ENCODE assay signal across 1 cellular context in genomic region chr11:64870176-64870892, GRCh38.
TF ChIP-seq lines count a peak whose summit lies in the region.

No MANE protein-coding gene starts in this region.

TF ChIP-seq in K562, 482 proteins besides CTCF, POLR2A, EP300 and RAD21 (continues in another document):
- TF ChIP-seq, protein P1, sequence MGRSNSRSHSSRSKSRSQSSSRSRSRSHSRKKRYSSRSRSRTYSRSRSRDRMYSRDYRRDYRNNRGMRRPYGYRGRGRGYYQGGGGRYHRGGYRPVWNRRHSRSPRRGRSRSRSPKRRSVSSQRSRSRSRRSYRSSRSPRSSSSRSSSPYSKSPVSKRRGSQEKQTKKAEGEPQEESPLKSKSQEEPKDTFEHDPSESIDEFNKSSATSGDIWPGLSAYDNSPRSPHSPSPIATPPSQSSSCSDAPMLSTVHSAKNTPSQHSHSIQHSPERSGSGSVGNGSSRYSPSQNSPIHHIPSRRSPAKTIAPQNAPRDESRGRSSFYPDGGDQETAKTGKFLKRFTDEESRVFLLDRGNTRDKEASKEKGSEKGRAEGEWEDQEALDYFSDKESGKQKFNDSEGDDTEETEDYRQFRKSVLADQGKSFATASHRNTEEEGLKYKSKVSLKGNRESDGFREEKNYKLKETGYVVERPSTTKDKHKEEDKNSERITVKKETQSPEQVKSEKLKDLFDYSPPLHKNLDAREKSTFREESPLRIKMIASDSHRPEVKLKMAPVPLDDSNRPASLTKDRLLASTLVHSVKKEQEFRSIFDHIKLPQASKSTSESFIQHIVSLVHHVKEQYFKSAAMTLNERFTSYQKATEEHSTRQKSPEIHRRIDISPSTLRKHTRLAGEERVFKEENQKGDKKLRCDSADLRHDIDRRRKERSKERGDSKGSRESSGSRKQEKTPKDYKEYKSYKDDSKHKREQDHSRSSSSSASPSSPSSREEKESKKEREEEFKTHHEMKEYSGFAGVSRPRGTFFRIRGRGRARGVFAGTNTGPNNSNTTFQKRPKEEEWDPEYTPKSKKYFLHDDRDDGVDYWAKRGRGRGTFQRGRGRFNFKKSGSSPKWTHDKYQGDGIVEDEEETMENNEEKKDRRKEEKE (IDR thresholded peaks at IDR 0.05; ENCODE audit: borderline replicate concordance in 1 of 2, control insufficient read depth in 1 of 2, low read depth in 2 of 2, low read length in 1 of 2): no peak
- TF ChIP-seq, protein P2, sequence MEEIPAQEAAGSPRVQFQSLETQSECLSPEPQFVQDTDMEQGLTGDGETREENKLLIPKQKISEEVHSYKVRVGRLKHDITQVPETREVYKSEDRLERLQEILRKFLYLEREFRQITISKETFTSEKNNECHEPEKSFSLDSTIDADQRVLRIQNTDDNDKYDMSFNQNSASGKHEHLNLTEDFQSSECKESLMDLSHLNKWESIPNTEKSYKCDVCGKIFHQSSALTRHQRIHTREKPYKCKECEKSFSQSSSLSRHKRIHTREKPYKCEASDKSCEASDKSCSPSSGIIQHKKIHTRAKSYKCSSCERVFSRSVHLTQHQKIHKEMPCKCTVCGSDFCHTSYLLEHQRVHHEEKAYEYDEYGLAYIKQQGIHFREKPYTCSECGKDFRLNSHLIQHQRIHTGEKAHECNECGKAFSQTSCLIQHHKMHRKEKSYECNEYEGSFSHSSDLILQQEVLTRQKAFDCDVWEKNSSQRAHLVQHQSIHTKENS (CRISPR knock-in tag; IDR thresholded peaks at IDR 0.05): no peak
- TF ChIP-seq ZNF316 (IDR thresholded peaks at IDR 0.05): peak; percentile 78
- TF ChIP-seq TAL1 (IDR thresholded peaks at IDR 0.05): peak; percentile 59; the same call in 1 of the 2 replicates
- no peak for TF ChIP-seq PHF20 (IDR thresholded peaks at IDR 0.05; ENCODE audit: partially characterized antibody)
- no peak for TF ChIP-seq PREB (CRISPR knock-in tag; IDR thresholded peaks at IDR 0.05)
- no peak for TF ChIP-seq ZKSCAN1 (IDR thresholded peaks at IDR 0.05; ENCODE audit: low read depth, low read length)
- no peak for TF ChIP-seq ZNF354B (CRISPR knock-in tag; IDR thresholded peaks at IDR 0.05)
- TF ChIP-seq USF2 (CRISPR knock-in tag; IDR thresholded peaks at IDR 0.05): no peak
- no peak for TF ChIP-seq MITF (IDR thresholded peaks at IDR 0.05)
- no peak for TF ChIP-seq CCAR2 (IDR thresholded peaks at IDR 0.05; ENCODE audit: low read depth, low read length)
- peak; percentile 28; the same call in 1 of the 2 replicates for TF ChIP-seq MTA2 (IDR thresholded peaks at IDR 0.05; ENCODE audit: low read depth)
- no peak for TF ChIP-seq IFI16 (CRISPR knock-in tag; IDR thresholded peaks at IDR 0.05)
- TF ChIP-seq ZNF197 (CRISPR knock-in tag; IDR thresholded peaks at IDR 0.05; ENCODE audit: low read depth): no peak
- no peak for TF ChIP-seq ARID3B (CRISPR knock-in tag; IDR thresholded peaks at IDR 0.05; ENCODE audit: borderline replicate concordance)
- TF ChIP-seq SRSF1 (IDR thresholded peaks at IDR 0.05; ENCODE audit: low read depth, low read length): no peak
- TF ChIP-seq JUN (IDR thresholded peaks at IDR 0.05; ENCODE audit: borderline replicate concordance, low read depth, low read length): no peak
- TF ChIP-seq JUN (CRISPR knock-in tag; IDR thresholded peaks at IDR 0.05; ENCODE audit: borderline replicate concordance): 0 out of 2 replicates have a peak, but pooled peaks have one; percentile 13
- no peak for TF ChIP-seq RBM17 (IDR thresholded peaks at IDR 0.05; ENCODE audit: borderline replicate concordance, low read depth, low read length)
- no peak for TF ChIP-seq ZNF717 (CRISPR knock-in tag; IDR thresholded peaks at IDR 0.05)
- no peak for TF ChIP-seq STAG1 (CRISPR knock-in tag; IDR thresholded peaks at IDR 0.05; ENCODE audit: borderline replicate concordance)
- TF ChIP-seq ARID2 (IDR thresholded peaks at IDR 0.05): no peak
- TF ChIP-seq GABPB2 (CRISPR knock-in tag; conservative IDR thresholded peaks at IDR 0.05): no peak
- TF ChIP-seq THRAP3 (IDR thresholded peaks at IDR 0.05; ENCODE audit: borderline replicate concordance): no peak
- TF ChIP-seq SMAD1 (IDR thresholded peaks at IDR 0.05; ENCODE audit: low read depth, low read length, partially characterized antibody): no peak
- no peak for TF ChIP-seq NUFIP1 (IDR thresholded peaks at IDR 0.05; ENCODE audit: partially characterized antibody)
- no peak for TF ChIP-seq PRDM10 (IDR thresholded peaks at IDR 0.05; ENCODE audit: partially characterized antibody)
- no peak for TF ChIP-seq ZKSCAN8 (CRISPR knock-in tag; IDR thresholded peaks at IDR 0.05)
- TF ChIP-seq ZNF133 (CRISPR knock-in tag; IDR thresholded peaks at IDR 0.05): no peak
- no peak for TF ChIP-seq ZNF668 (CRISPR knock-in tag; IDR thresholded peaks at IDR 0.05)
- TF ChIP-seq FOS (IDR thresholded peaks at IDR 0.05; ENCODE audit: extremely low read depth, insufficient read length): no peak
- TF ChIP-seq, protein P3, sequence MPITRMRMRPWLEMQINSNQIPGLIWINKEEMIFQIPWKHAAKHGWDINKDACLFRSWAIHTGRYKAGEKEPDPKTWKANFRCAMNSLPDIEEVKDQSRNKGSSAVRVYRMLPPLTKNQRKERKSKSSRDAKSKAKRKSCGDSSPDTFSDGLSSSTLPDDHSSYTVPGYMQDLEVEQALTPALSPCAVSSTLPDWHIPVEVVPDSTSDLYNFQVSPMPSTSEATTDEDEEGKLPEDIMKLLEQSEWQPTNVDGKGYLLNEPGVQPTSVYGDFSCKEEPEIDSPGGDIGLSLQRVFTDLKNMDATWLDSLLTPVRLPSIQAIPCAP (CRISPR knock-in tag; IDR thresholded peaks at IDR 0.05; ENCODE audit: borderline replicate concordance): no peak
- no peak for TF ChIP-seq ZFP91 (CRISPR knock-in tag; IDR thresholded peaks at IDR 0.05)
- TF ChIP-seq DDX20 (tag; IDR thresholded peaks at IDR 0.05; ENCODE audit: low read depth): no peak
- no peak for TF ChIP-seq HIVEP1 (CRISPR knock-in tag; IDR thresholded peaks at IDR 0.05)
- no peak for TF ChIP-seq ZNF24 (IDR thresholded peaks at IDR 0.05)
- TF ChIP-seq MED1 (CRISPR knock-in tag; IDR thresholded peaks at IDR 0.05; ENCODE audit: borderline replicate concordance): no peak
- no peak for TF ChIP-seq FIP1L1 (IDR thresholded peaks at IDR 0.05; ENCODE audit: low read depth, low read length, poor library complexity, severe bottlenecking)
- TF ChIP-seq CREBBP (IDR thresholded peaks at IDR 0.05; ENCODE audit: low read depth, low read length): no peak
- TF ChIP-seq, protein P4, sequence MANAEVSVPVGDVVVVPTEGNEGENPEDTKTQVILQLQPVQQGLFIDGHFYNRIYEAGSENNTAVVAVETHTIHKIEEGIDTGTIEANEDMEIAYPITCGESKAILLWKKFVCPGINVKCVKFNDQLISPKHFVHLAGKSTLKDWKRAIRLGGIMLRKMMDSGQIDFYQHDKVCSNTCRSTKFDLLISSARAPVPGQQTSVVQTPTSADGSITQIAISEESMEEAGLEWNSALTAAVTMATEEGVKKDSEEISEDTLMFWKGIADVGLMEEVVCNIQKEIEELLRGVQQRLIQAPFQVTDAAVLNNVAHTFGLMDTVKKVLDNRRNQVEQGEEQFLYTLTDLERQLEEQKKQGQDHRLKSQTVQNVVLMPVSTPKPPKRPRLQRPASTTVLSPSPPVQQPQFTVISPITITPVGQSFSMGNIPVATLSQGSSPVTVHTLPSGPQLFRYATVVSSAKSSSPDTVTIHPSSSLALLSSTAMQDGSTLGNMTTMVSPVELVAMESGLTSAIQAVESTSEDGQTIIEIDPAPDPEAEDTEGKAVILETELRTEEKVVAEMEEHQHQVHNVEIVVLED (CRISPR knock-in tag; IDR thresholded peaks at IDR 0.05): no peak
- no peak for TF ChIP-seq JUND (IDR thresholded peaks at IDR 0.05; ENCODE audit: borderline replicate concordance, low read depth, low read length)
- TF ChIP-seq JUND (tag; IDR thresholded peaks at IDR 0.05; ENCODE audit: borderline replicate concordance, low read depth, low read length): no peak
- no peak for TF ChIP-seq ZNF224 (CRISPR knock-in tag; IDR thresholded peaks at IDR 0.05)
- TF ChIP-seq, protein P5, sequence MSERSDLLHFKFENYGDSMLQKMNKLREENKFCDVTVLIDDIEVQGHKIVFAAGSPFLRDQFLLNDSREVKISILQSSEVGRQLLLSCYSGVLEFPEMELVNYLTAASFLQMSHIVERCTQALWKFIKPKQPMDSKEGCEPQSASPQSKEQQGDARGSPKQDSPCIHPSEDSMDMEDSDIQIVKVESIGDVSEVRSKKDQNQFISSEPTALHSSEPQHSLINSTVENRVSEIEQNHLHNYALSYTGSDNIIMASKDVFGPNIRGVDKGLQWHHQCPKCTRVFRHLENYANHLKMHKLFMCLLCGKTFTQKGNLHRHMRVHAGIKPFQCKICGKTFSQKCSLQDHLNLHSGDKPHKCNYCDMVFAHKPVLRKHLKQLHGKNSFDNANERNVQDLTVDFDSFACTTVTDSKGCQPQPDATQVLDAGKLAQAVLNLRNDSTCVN (CRISPR knock-in tag; IDR thresholded peaks at IDR 0.05): no peak
- peak; percentile 71; the same call in 1 of the 2 replicates for TF ChIP-seq EHMT2 (IDR thresholded peaks at IDR 0.05)
- 0 out of 2 replicates have a peak, but pooled peaks have one; percentile 16 for TF ChIP-seq FOXP1 (CRISPR knock-in tag; IDR thresholded peaks at IDR 0.05)
- TF ChIP-seq BRD4 (IDR thresholded peaks at IDR 0.05): no peak
- peak in 1 of 2 experiments; percentile 37; a peak in 1 of 4 replicates for TF ChIP-seq MAZ (CRISPR knock-in tag; conservative IDR thresholded peaks at IDR 0.05 in 1 of 2, IDR thresholded peaks at IDR 0.05 in 1 of 2)
- no peak for TF ChIP-seq ZFP1 (CRISPR knock-in tag; IDR thresholded peaks at IDR 0.05)
